ENCODE assay signal across 1 cellular context in the genomic region with DNA sequence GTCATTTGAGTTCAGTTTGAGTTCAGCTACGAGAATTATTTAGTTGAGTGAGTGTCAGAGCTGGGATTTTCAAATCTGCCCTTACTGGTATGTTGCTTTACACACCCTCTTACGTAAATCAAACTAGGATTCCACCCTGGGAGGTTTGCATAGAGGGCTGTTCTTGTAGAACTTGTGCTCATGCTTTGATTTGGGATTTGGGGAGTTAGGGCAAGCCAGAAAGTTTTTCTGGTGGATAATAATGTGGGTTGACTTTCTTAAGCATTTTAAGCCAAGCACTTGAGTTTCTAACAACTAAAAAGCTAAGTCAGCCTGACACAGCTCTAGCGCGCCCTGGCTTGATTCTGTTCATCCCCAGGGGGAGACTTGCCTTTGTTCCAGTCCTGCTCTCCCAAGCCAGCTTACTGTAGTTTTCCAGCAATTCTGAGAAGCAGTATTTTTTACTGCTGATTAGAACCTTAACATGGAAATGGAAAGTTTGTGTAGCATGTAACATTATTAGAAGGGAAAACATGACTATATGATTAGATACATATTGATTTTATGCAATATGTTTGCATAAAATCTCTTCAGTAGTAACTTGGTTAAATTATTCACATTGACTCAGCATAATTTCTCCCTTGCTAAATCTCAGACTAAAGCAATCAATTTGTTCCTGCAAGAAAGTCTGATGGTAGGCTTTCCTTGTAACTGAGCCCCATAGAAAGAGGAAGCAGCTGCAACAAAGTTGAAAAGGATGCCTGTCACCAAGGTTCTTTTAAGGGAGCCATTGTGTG.
TF ChIP-seq lines count a peak whose summit lies in the region.

No MANE protein-coding gene starts in this region.

TF ChIP-seq in HCT116, 20 proteins besides CTCF, POLR2A, EP300 and RAD21 (continued from another document):
- TF ChIP-seq YY1 (IDR thresholded peaks at IDR 0.05; ENCODE audit: extremely low read depth, insufficient replicate concordance, low read depth, low read length): no peak
- TF ChIP-seq ZNF274 (IDR thresholded peaks at IDR 0.05; ENCODE audit: low read depth, low read length): no peak
- TF ChIP-seq POLR2AphosphoS5 (IDR thresholded peaks at IDR 0.05; ENCODE audit: low read depth, low read length): no peak
- TF ChIP-seq FOSL1 (IDR thresholded peaks at IDR 0.05; ENCODE audit: low read depth): no peak
